ENCODE assay signal across 10 cellular contexts in the genomic region with DNA sequence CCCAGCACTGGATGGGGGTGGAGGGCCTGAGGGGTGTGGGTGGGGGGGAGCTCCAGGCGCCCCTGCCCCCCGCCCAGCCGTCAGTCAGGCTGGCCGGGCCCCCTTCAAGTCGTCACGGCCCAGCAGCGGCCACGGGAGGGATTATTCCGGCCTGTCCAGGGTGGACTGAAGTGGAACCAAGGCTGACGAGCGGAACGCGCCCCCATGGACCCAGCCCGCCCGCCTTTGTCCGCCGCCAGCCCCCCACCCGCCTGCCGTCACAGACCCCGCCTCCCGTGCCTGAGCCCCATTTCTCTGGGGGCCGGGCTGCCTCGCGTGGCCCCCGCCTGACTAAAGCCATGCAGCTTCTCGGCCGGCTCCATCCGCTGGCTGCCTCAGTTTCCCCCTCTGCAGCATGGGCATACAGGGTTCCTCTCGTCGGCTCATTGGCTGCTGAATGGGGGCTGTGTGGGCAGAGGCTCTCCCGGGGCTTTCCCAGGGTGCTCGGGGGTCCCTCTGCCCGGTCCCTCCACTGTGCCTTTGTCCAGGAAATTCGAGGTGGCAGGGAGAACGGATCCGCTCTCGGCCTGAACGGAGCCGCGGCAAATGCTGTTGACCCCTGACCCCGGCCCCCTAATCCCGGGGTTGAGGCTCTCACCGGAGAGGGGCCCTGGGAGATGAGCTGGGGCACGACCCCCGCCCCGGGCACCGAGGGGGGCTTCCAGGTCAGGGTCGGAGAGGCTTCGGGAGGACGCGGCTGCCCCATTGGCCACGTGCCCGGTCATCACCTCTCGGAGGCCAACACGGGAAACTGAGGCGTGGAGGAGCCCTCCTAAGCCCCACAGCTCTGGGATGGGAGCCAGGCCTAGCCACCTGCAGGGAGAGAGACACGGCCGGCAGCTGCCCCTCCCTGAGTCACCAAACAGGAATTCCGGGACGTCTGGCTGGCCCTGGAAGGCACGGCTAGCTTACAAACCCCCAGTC. TPM values are rescaled to one million over a fixed set of nuclear protein-coding genes. Genes with fewer than 3 reads are reported as not detected.
DNase-seq lines count a peak whose midpoint lies in the region; ATAC-seq and TF ChIP-seq lines count a peak whose summit lies in the region.
"Had no signal": no experiment of that assay in that cellular context is flagged by ENCODE, and none has a peak within 500 bp of the region (broad histone marks: within the 10 kb centered on the region; RNA-seq: fewer than 3 reads in every experiment).

No MANE protein-coding gene starts in this region.

- H3K27ac ChIP-seq in neural progenitor cell, result no peak overlapping the region

- H3K27me3 ChIP-seq in neural progenitor cell, result peaks cover 29% of the 10 kb centered on the region

- no peak for TF ChIP-seq CTCF in neural progenitor cell (IDR thresholded peaks at IDR 0.05)
- no peak for TF ChIP-seq CTCF in GM13977 (IDR thresholded peaks at IDR 0.05; ENCODE audit: extremely low read depth, insufficient read depth, missing control alignments)

- peaks cover 25% of the 10 kb centered on the region for H3K4me1 ChIP-seq in neural progenitor cell

- no peaks in the 10 kb centered on the region for H3K36me3 Mint-ChIP-seq in neural progenitor cell
- no peaks in the 10 kb centered on the region for H3K36me3 Mint-ChIP-seq in immature natural killer cell

- H3K79me2 ChIP-seq in neural progenitor cell (ENCODE audit: low read depth), result no peaks in the 10 kb centered on the region

- no peak overlapping the region for H3K4me3 ChIP-seq in neural progenitor cell

- H3K9ac ChIP-seq in neural progenitor cell, result no peak overlapping the region

- H3K27me3 Mint-ChIP-seq in neural progenitor cell (ENCODE audit: insufficient read depth, low read depth) (peaks cover 16% of the 10 kb centered on the region), immature natural killer cell (ENCODE audit: low read depth in 3 of 3) (peaks cover 2 to 12% (median 4%) of the 10 kb centered on the region in 3 donors)

- no peak for ATAC-seq in GM21367 (IDR thresholded peaks at IDR 0.05; ENCODE audit: unreplicated experiment)
- ATAC-seq: activated T-cell treated with anti-CD3 and anti-CD28 coated beads, Interleukin-2, amount 50 U/mL, for 72 hours had no signal

- H3K9me3 ChIP-seq in neural progenitor cell (ENCODE audit: low read depth), result no peaks in the 10 kb centered on the region

- DNase-seq in EH (ENCODE audit: low read depth) (peak; percentile 64), M059J (ENCODE audit: low read depth) (peak; percentile 78), dermis blood vessel endothelial cell (peak; percentile 72), neural progenitor cell (ENCODE audit: low spot score) (peak; percentile 48), GM13977 (ENCODE audit: low spot score) (no peak), T-helper 9 cell (no peak), immature natural killer cell (no peak)
- DNase-seq: activated T-cell treated with anti-CD3 and anti-CD28 coated beads, Interleukin-2, amount 50 U/mL, for 72 hours had no signal

- in situ Hi-C loops in GM13977 (cut with MboI; ENCODE audit: low pct_unique_long_range_greater_than_20kb, low sequenced_read_pairs, unreplicated experiment), result no loop called here

- H3K4me1 Mint-ChIP-seq in neural progenitor cell (peaks cover 22% of the 10 kb centered on the region), immature natural killer cell (no peaks in the 10 kb centered on the region)

- H3F3A ChIP-seq in neural progenitor cell (ENCODE audit: low read depth), result peaks cover 38% of the 10 kb centered on the region

- H3K4me3 Mint-ChIP-seq in neural progenitor cell, result no peak overlapping the region
- H3K4me3 Mint-ChIP-seq in immature natural killer cell, result no peak overlapping the region
- H3K4me3 Mint-ChIP-seq: activated T-cell treated with anti-CD3 and anti-CD28 coated beads, Interleukin-2, amount 50 U/mL, for 72 hours had no signal

- H3K27ac Mint-ChIP-seq in neural progenitor cell (no peak overlapping the region), immature natural killer cell (no peak overlapping the region)
- H3K27ac Mint-ChIP-seq: activated T-cell treated with anti-CD3 and anti-CD28 coated beads, Interleukin-2, amount 50 U/mL, for 72 hours; progenitor cell of endocrine pancreas had no signal

- no peaks in the 10 kb centered on the region for H3K36me3 ChIP-seq in neural progenitor cell

- H3K4me2 ChIP-seq in neural progenitor cell, result peak overlapping the region; percentile 6

- peaks cover 3% of the 10 kb centered on the region for H3K9me3 Mint-ChIP-seq in neural progenitor cell
- no peaks in the 10 kb centered on the region for H3K9me3 Mint-ChIP-seq in immature natural killer cell
- H3K9me3 Mint-ChIP-seq: activated T-cell treated with anti-CD3 and anti-CD28 coated beads, Interleukin-2, amount 50 U/mL, for 72 hours had no signal

- H2AFZ ChIP-seq in neural progenitor cell (replicated peaks), result no peak overlapping the region

- no peaks in the 10 kb centered on the region for H4K20me1 ChIP-seq in neural progenitor cell (ENCODE audit: low read depth)

RNA-seq across cellular contexts. Expression of a gene that starts 27.3 kb away (rescaled TPM):
- total RNA-seq in M059J (2014; rRNA removed; shearing (Covaris generic)), result not detected in 2 replicates
- total RNA-seq in dermis blood vessel endothelial cell (not detected in 2 replicates), neural progenitor cell (ENCODE audit: low replicate concordance) (13.2 and 34.7 TPM in 2 replicates)
- not detected for polyA plus RNA-seq in immature natural killer cell
- total RNA-seq: activated T-cell treated with anti-CD3 and anti-CD28 coated beads, Interleukin-2, amount 50 U/mL, for 72 hours had no signal

RNA-seq across cellular contexts. Expression of a gene that starts 37.7 kb away (rescaled TPM):
- total RNA-seq in M059J (2014; rRNA removed; shearing (Covaris generic)), result 108 and 128 TPM in 2 replicates
- total RNA-seq in dermis blood vessel endothelial cell, result 22.0 and 25.0 TPM in 2 replicates
- total RNA-seq in neural progenitor cell (ENCODE audit: low replicate concordance), result 4.8 and 14.6 TPM in 2 replicates
- 10 to 100 TPM; 50.5 to 98.4 (median 86.9) TPM for polyA plus RNA-seq in immature natural killer cell

RNA-seq across cellular contexts. Expression of a gene that starts 43.9 kb away (rescaled TPM):
- 115 and 145 TPM in 2 replicates for total RNA-seq in M059J (2014; rRNA removed; shearing (Covaris generic))
- 83.1 and 192 TPM in 2 replicates for total RNA-seq in dermis blood vessel endothelial cell
- total RNA-seq in neural progenitor cell (ENCODE audit: low replicate concordance), result 395 and 737 TPM in 2 replicates
- 100 to 1,000 TPM; 146 to 246 (median 197) TPM for polyA plus RNA-seq in immature natural killer cell

Comparison
In these comparisons a context has a peak if more than half of its experiments do, and no peak if none do; other contexts are left out.
1. DNase-seq: peak in EH (single experiment), M059J (single experiment), dermis blood vessel endothelial cell (single experiment) and neural progenitor cell (single experiment); none in GM13977 (single experiment), T-helper 9 cell (single experiment) and immature natural killer cell (0 of 3).
2. RNA of a gene that starts 27.3 kb away (total RNA-seq): 13.2 to 34.7 TPM in neural progenitor cell; not detected in M059J and not detected in dermis blood vessel endothelial cell; every median in the first group is over 10 times any median in the second.